ENCODE assay signal across 14 cellular contexts in genomic region chr2:69216535-69217332, GRCh38.
DNase-seq lines count a peak whose midpoint lies in the region; ATAC-seq and TF ChIP-seq lines count a peak whose summit lies in the region.
"Had no signal": no experiment of that assay in that cellular context is flagged by ENCODE, and none has a peak within 500 bp of the region (broad histone marks: within the 10 kb centered on the region; RNA-seq: fewer than 3 reads in every experiment).

No MANE protein-coding gene starts in this region.

- no peak for TF ChIP-seq CTCF in fibroblast of the aortic adventitia (IDR thresholded peaks at IDR 0.05; ENCODE audit: insufficient read depth, low read length)
- no peak for TF ChIP-seq CTCF in nephron (IDR thresholded peaks at IDR 0.05; ENCODE audit: unreplicated experiment in 3 of 3)

- DNase-seq in GM23248 = peak; percentile 42
- DNase-seq in fibroblast of the aortic adventitia (ENCODE audit: low read depth) = peak; percentile 79
- DNase-seq in SKM-1 (lab: John Stamatoyannopoulos, UW; ENCODE audit: unreplicated experiment) = no peak
- DNase-seq in SIG-M5 (lab: John Stamatoyannopoulos, UW) = no peak
- DNase-seq in epidermal melanocyte (ENCODE audit: insufficient read length, low spot score) = no peak
- no peak for DNase-seq in NCI-H187 treated with DMSO at 0.1 percent for 48 hours (lab: John Stamatoyannopoulos, UW)
- DNase-seq: activated CD4-positive, alpha-beta T cell treated with anti-CD3 and anti-CD28 coated beads, Interleukin-2, amount 10 ng/mL, durations not matched to agents 24 days and 14 days; effector CD8-positive, alpha-beta T cell; kidney glomerular epithelial cell; small intestine; T-helper 2 cell had no signal

- H3K4me3 ChIP-seq in GM23248 (no peak overlapping the region), fibroblast of the aortic adventitia (ENCODE audit: low read depth, low read length) (no peak overlapping the region)
- H3K4me3 ChIP-seq: ascending aorta had no signal

- H3K27me3 ChIP-seq in GM23248 (replicated peaks; ENCODE audit: insufficient read depth) = no peaks in the 10 kb centered on the region
- H3K27me3 ChIP-seq: ascending aorta had no signal

- H3K9me2 ChIP-seq in GM23248 (ENCODE audit: insufficient read depth) = no peaks in the 10 kb centered on the region

- H3K27ac Mint-ChIP-seq in nephron = peak overlapping the region; percentile 75 to 86 (median 76)
- H3K27ac Mint-ChIP-seq: activated CD4-positive, alpha-beta T cell treated with anti-CD3 and anti-CD28 coated beads, Interleukin-2, amount 10 ng/mL, durations not matched to agents 24 days and 14 days had no signal

- H3K36me3 Mint-ChIP-seq in nephron (ENCODE audit: low read depth) = peaks cover 23% of the 10 kb centered on the region

- H3K9ac ChIP-seq in GM23248 = no peak overlapping the region

- ATAC-seq in SK-N-SH treated with all-trans-retinoic acid at 6 μM for 48 hours = peak; percentile 74

- no peaks in the 10 kb centered on the region for H3K27me3 Mint-ChIP-seq in nephron (ENCODE audit: low read depth)

- peaks cover 28% of the 10 kb centered on the region for H3F3A ChIP-seq in GM23248 (ENCODE audit: insufficient read depth)

- H2AFZ ChIP-seq in GM23248 = no peak overlapping the region

- H3K9me3 Mint-ChIP-seq in nephron = no peaks in the 10 kb centered on the region
- H3K9me3 Mint-ChIP-seq: activated CD4-positive, alpha-beta T cell treated with anti-CD3 and anti-CD28 coated beads, Interleukin-2, amount 10 ng/mL, durations not matched to agents 24 days and 14 days had no signal

- no peaks in the 10 kb centered on the region for H3K9me3 ChIP-seq in GM23248 (ENCODE audit: low read depth)
- H3K9me3 ChIP-seq: ascending aorta had no signal

- peaks cover 66% of the 10 kb centered on the region for H3K4me1 Mint-ChIP-seq in nephron
- H3K4me1 Mint-ChIP-seq: activated CD4-positive, alpha-beta T cell treated with anti-CD3 and anti-CD28 coated beads, Interleukin-2, amount 10 ng/mL, durations not matched to agents 24 days and 14 days had no signal

- 62 to 71% methylated on average over 4 of the region's 4 CpGs for WGBS in GM23248 (ENCODE audit: low coverage in 1 of 2, low lambda C conversion rate in 2 of 2, missing lambda C conversion rate in 2 of 2), 2 experiments

- peak overlapping the region in 1 of 3 experiments; percentile 3 for H3K4me3 Mint-ChIP-seq in nephron
- H3K4me3 Mint-ChIP-seq: activated CD4-positive, alpha-beta T cell treated with anti-CD3 and anti-CD28 coated beads, Interleukin-2, amount 10 ng/mL, durations not matched to agents 24 days and 14 days had no signal

- no peaks in the 10 kb centered on the region for H3K79me2 ChIP-seq in GM23248 (ENCODE audit: insufficient read depth)

- H4K20me1 ChIP-seq in GM23248 (ENCODE audit: insufficient read depth) = no peaks in the 10 kb centered on the region

- in situ Hi-C loops in GM23248 (cut with MboI) = no loop called here

- H3K36me3 ChIP-seq in GM23248 (ENCODE audit: low read depth) = no peaks in the 10 kb centered on the region
- H3K36me3 ChIP-seq: ascending aorta had no signal

- no peak overlapping the region for H3K27ac ChIP-seq in GM23248

- no peak overlapping the region for H3K4me2 ChIP-seq in GM23248 (ENCODE audit: unreplicated experiment)

- H3K4me1 ChIP-seq in GM23248 (ENCODE audit: insufficient read depth) = peaks cover 41% of the 10 kb centered on the region

TF ChIP-seq in SK-N-SH treated with all-trans-retinoic acid at 6 μM for 48 hours, 23 proteins besides CTCF, POLR2A, EP300 and RAD21:
- TF ChIP-seq ZNF565 (CRISPR knock-in tag; conservative IDR thresholded peaks at IDR 0.05; ENCODE audit: low read depth) (no peak), ESRRG (CRISPR knock-in tag; IDR thresholded peaks at IDR 0.05) (no peak), CSDC2 (CRISPR knock-in tag; IDR thresholded peaks at IDR 0.05) (no peak), ZFP30 (CRISPR knock-in tag; IDR thresholded peaks at IDR 0.05) (no peak), CREB5 (CRISPR knock-in tag; IDR thresholded peaks at IDR 0.05; ENCODE audit: low read depth) (no peak), TOX (CRISPR knock-in tag; IDR thresholded peaks at IDR 0.05; ENCODE audit: borderline replicate concordance) (no peak), CSRNP3 (CRISPR knock-in tag; IDR thresholded peaks at IDR 0.05) (no peak), ZNF8 (CRISPR knock-in tag; IDR thresholded peaks at IDR 0.05) (no peak), ARNTL (CRISPR knock-in tag; IDR thresholded peaks at IDR 0.05; ENCODE audit: borderline replicate concordance, low read depth) (no peak), ZFP3 (CRISPR knock-in tag; IDR thresholded peaks at IDR 0.05) (no peak), ISL1 (CRISPR knock-in tag; IDR thresholded peaks at IDR 0.05) (peak; percentile 14; the same call in 1 of the 2 replicates), POU6F1 (CRISPR knock-in tag; IDR thresholded peaks at IDR 0.05; ENCODE audit: borderline replicate concordance, low read depth) (no peak), ZNF70 (CRISPR knock-in tag; IDR thresholded peaks at IDR 0.05) (no peak), TSHZ2 (CRISPR knock-in tag; IDR thresholded peaks at IDR 0.05) (0 out of 2 replicates have a peak, but pooled peaks have one; percentile 59)

Comparison
In these comparisons a context has a peak if more than half of its experiments do, and no peak if none do; other contexts are left out.
1. DNase-seq: peak in GM23248 (single experiment) and fibroblast of the aortic adventitia (single experiment); none in SKM-1 (single experiment), SIG-M5 (single experiment), epidermal melanocyte (single experiment) and NCI-H187 treated with DMSO at 0.1 percent for 48 hours (single experiment).